In the genomic region with DNA sequence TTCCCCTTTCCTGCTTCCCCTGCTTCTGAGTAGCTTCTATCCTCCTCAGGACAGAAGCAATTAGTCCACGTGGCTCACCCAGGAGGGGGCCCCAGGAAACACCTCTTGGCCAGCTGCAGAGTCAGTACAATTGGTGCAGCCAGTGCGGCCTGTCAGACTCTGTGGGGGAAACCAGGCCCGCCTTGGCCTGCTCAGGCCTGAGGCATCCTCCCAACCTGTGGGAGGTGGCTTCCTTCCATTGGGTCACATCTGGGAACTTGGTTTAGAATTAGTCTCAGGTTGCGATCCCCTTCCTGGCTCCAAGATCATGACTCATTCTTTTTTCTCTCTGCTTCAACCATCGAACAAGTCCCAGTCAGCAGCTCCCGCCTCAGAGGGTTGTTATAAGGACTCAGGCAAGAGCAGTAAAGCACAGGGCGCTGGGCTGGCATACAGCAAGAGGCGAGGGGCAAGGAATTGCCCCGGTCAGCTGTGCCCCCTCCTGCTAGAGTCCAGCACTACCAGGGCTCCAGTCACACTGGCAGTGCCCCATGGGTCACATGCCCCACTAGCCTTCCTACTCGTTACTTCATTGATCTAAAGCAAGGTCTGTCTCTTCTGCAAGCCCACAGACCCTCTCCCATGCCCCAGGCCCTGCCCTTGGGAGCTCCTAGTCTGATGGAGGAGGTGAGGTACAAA, we compare ENCODE assay signal across 14 cellular contexts. TPM values are rescaled to one million over a fixed set of nuclear protein-coding genes. Genes with fewer than 3 reads are reported as not detected.
DNase-seq lines count a peak whose midpoint lies in the region; ATAC-seq, FAIRE-seq and TF ChIP-seq lines count a peak whose summit lies in the region.
"Had no signal": no experiment of that assay in that cellular context is flagged by ENCODE, and none has a peak within 500 bp of the region (broad histone marks: within the 10 kb centered on the region; RNA-seq: fewer than 3 reads in every experiment).

No MANE protein-coding gene starts in this region.

- no peaks in the 10 kb centered on the region for H3K36me3 ChIP-seq in kidney (ENCODE audit: control insufficient read depth in 1 of 2, insufficient read depth in 2 of 2, low read length in 2 of 2)

- FAIRE-seq in kidney (lab: Jason Lieb, UNC) = no peak

- H3K4me3 ChIP-seq in AG04449 (ENCODE audit: low read depth, low read length) = no peak overlapping the region
- no peak overlapping the region for H3K4me3 ChIP-seq in HFF-Myc (replicated peaks; ENCODE audit: low read depth, low read length)
- no peak overlapping the region for H3K4me3 ChIP-seq in kidney (ENCODE audit: low read length in 2 of 2)

- H3K4me1 ChIP-seq in kidney (ENCODE audit: control insufficient read depth in 1 of 2, insufficient read depth in 1 of 2, low read depth in 1 of 2, low read length in 2 of 2) = no peaks in the 10 kb centered on the region

- no peak overlapping the region for H3K9ac ChIP-seq in kidney (ENCODE audit: low read length in 2 of 2)

- intact Hi-C loops in kidney (cut with DNase I) = no loop called here

- H3K27ac ChIP-seq in kidney (ENCODE audit: low read depth in 2 of 2, low read length in 2 of 2) = no peak overlapping the region

- ATAC-seq in GM18517 (IDR thresholded peaks at IDR 0.05; ENCODE audit: unreplicated experiment) = no peak
- no peak for ATAC-seq in HG03460 (IDR thresholded peaks at IDR 0.05; ENCODE audit: unreplicated experiment)
- ATAC-seq: activated naive CD4-positive, alpha-beta T cell treated with anti-CD3 and anti-CD28 coated beads, Interleukin-2, amount 50 U/mL, for 72 hours had no signal

- peak; percentile 9 for DNase-seq in AG04449 (ENCODE audit: low read depth, low spot score)
- peak; percentile 85 for DNase-seq in HFF-Myc (ENCODE audit: extremely low read depth, low read depth)
- peak; percentile 13 for DNase-seq in RPMI8226
- DNase-seq in fibroblast of peridontal ligament (ENCODE audit: extremely low read depth) = peak; percentile 44
- no peak for DNase-seq in NCI-H526 (lab: John Stamatoyannopoulos, UW)
- DNase-seq in kidney = no peak
- DNase-seq: activated CD4-positive, alpha-beta T cell treated with anti-CD3 and anti-CD28 coated beads for 48 hours; effector CD8-positive, alpha-beta T cell; Karpas-422; stimulated activated naive CD4-positive, alpha-beta T cell had no signal

- TF ChIP-seq CTCF in AG04449 (IDR thresholded peaks at IDR 0.05; ENCODE audit: insufficient read depth, low read length, missing control alignments) = no peak
- TF ChIP-seq CTCF in HFF-Myc (IDR thresholded peaks at IDR 0.05; ENCODE audit: low read depth, low read length, missing control alignments) = no peak
- TF ChIP-seq CTCF in kidney (IDR thresholded peaks at IDR 0.05; ENCODE audit: borderline replicate concordance, extremely low read depth, insufficient read depth) = no peak

- H3K9me3 ChIP-seq in kidney (ENCODE audit: control insufficient read depth in 1 of 2, low read length in 2 of 2) = no peaks in the 10 kb centered on the region

- CTCF ChIA-PET in AG04449 (lab: Yijun Ruan, JAX) = no interaction called here

- POLR2A ChIA-PET in AG04449 (lab: Yijun Ruan, JAX) = no interaction called here

RNA-seq across cellular contexts. Expression of a gene that starts 8.1 kb away (rescaled TPM):
- total RNA-seq in kidney = 0.19 TPM
- not detected for polyA plus RNA-seq in kidney (ENCODE audit: insufficient read depth, low read depth, low replicate concordance)
- total RNA-seq: activated naive CD4-positive, alpha-beta T cell treated with anti-CD3 and anti-CD28 coated beads, Interleukin-2, amount 50 U/mL, for 72 hours had no signal
- polyA plus RNA-seq: BJ had no signal

RNA-seq across cellular contexts. Expression of a gene that starts 17.7 kb away (rescaled TPM):
- not detected for total RNA-seq in kidney
- not detected for polyA plus RNA-seq in kidney (ENCODE audit: insufficient read depth, low read depth, low replicate concordance)
- total RNA-seq: activated naive CD4-positive, alpha-beta T cell treated with anti-CD3 and anti-CD28 coated beads, Interleukin-2, amount 50 U/mL, for 72 hours had no signal
- polyA plus RNA-seq: BJ had no signal

RNA-seq across cellular contexts. Expression of a gene that starts 34.6 kb away (rescaled TPM):
- 25.6 TPM for total RNA-seq in kidney
- polyA plus RNA-seq in kidney (ENCODE audit: insufficient read depth, low read depth, low replicate concordance) = 17.2 TPM

RNA-seq across cellular contexts. Expression of a gene that starts 36.3 kb away (rescaled TPM):
- 0.06 TPM for total RNA-seq in kidney
- polyA plus RNA-seq in kidney (ENCODE audit: insufficient read depth, low read depth, low replicate concordance) = not detected
- polyA plus RNA-seq: BJ had no signal

RNA-seq across cellular contexts. Expression of a gene that starts 53.9 kb away (rescaled TPM):
- total RNA-seq in kidney = not detected
- not detected for polyA plus RNA-seq in kidney (ENCODE audit: insufficient read depth, low read depth, low replicate concordance)

Comparison
In these comparisons a context has a peak if more than half of its experiments do, and no peak if none do; other contexts are left out.
1. DNase-seq: peak in AG04449 (single experiment), HFF-Myc (single experiment), RPMI8226 (single experiment) and fibroblast of peridontal ligament (single experiment); none in NCI-H526 (0 of 2) and kidney (single experiment).